ENCODE assay signal across 8 cellular contexts in genomic region chr11:45930031-45930794, GRCh38. TPM values are rescaled to one million over a fixed set of nuclear protein-coding genes. Genes with fewer than 3 reads are reported as not detected.
A peak's percentile ranks its signal among the peaks of the same experiment; 100 is the strongest.
DNase-seq lines count a peak whose midpoint lies in the region; ATAC-seq and TF ChIP-seq lines count a peak whose summit lies in the region.

No MANE protein-coding gene starts in this region.

- peak overlapping the region; percentile 24 for H3K27ac ChIP-seq in VCaP

- CTCF ChIA-PET in activated naive CD4-positive, alpha-beta T cell treated with anti-CD3 and anti-CD28 coated beads, Interleukin-2, amount 10 ng/mL, durations not matched to agents 7 days and 5 days (lab: Charles Lee), result interaction anchor here (1.1 to 1.9 kb wide), 2 partner anchors 13 to 35 kb away, joined by 4 to 5 read pairs; partner anchors contain the start of gene PEX16
- CTCF ChIA-PET in Calu3 (lab: Charles Lee), result interaction anchor here (0.6 to 0.7 kb wide), 4 partner anchors 64 to 618 kb away, joined by 3 to 5 read pairs (median 3); no protein-coding TSS in a partner anchor

- intact Hi-C loops in Calu3 (cut with micrococcal nuclease; ENCODE audit: unreplicated experiment), result no loop called here

- TF ChIP-seq CTCF in VCaP (conservative IDR thresholded peaks at IDR 0.05) (no peak), Calu3 (IDR thresholded peaks at IDR 0.05; ENCODE audit: unreplicated experiment) (no peak)

- peaks cover 16% of the 10 kb centered on the region for H3K27me3 Mint-ChIP-seq in activated naive CD4-positive, alpha-beta T cell treated with anti-CD3 and anti-CD28 coated beads, Interleukin-2, amount 10 ng/mL, durations not matched to agents 7 days and 5 days
- H3K27me3 Mint-ChIP-seq in immature natural killer cell (ENCODE audit: low read depth in 3 of 3) (peaks cover 7 to 13% (median 11%) of the 10 kb centered on the region in 3 donors), Calu3 (ENCODE audit: unreplicated experiment) (no peaks in the 10 kb centered on the region)

- DNase-seq in activated naive CD4-positive, alpha-beta T cell treated with anti-CD3 and anti-CD28 coated beads, Interleukin-2, amount 10 ng/mL, durations not matched to agents 7 days and 5 days, result peak; percentile 59
- DNase-seq in activated naive CD4-positive, alpha-beta T cell treated with Interleukin-2 at 50 U/mL for 16 hours, result no peak
- DNase-seq in NCI-H1436 (lab: John Stamatoyannopoulos, UW), result peak; percentile 77
- DNase-seq in immature natural killer cell, result peak; percentile 43 to 59 (median 54)
- DNase-seq in OCI-M1 (lab: John Stamatoyannopoulos, UW), result no peak
- no peak for DNase-seq in Calu3

- H3K9me3 Mint-ChIP-seq in activated naive CD4-positive, alpha-beta T cell treated with anti-CD3 and anti-CD28 coated beads, Interleukin-2, amount 10 ng/mL, durations not matched to agents 7 days and 5 days, result no peaks in the 10 kb centered on the region
- H3K9me3 Mint-ChIP-seq in immature natural killer cell (no peaks in the 10 kb centered on the region), Calu3 (ENCODE audit: low read depth, unreplicated experiment) (no peaks in the 10 kb centered on the region)

- peak; percentile 94 for ATAC-seq in HG02798 (IDR thresholded peaks at IDR 0.05; ENCODE audit: poor library complexity, unreplicated experiment)

- peak overlapping the region; percentile 93 for H3K27ac Mint-ChIP-seq in activated naive CD4-positive, alpha-beta T cell treated with anti-CD3 and anti-CD28 coated beads, Interleukin-2, amount 10 ng/mL, durations not matched to agents 7 days and 5 days
- peak overlapping the region; percentile 75 to 94 (median 86) for H3K27ac Mint-ChIP-seq in immature natural killer cell
- H3K27ac Mint-ChIP-seq in Calu3 (ENCODE audit: unreplicated experiment), result no peak overlapping the region

- peak overlapping the region; percentile 52 for H3K4me3 Mint-ChIP-seq in activated naive CD4-positive, alpha-beta T cell treated with anti-CD3 and anti-CD28 coated beads, Interleukin-2, amount 10 ng/mL, durations not matched to agents 7 days and 5 days
- peak overlapping the region; percentile 64 to 77 (median 76) for H3K4me3 Mint-ChIP-seq in immature natural killer cell
- no peak overlapping the region for H3K4me3 Mint-ChIP-seq in Calu3 (ENCODE audit: low read depth, unreplicated experiment)

- peaks cover 7% of the 10 kb centered on the region for H3K36me3 Mint-ChIP-seq in activated naive CD4-positive, alpha-beta T cell treated with anti-CD3 and anti-CD28 coated beads, Interleukin-2, amount 10 ng/mL, durations not matched to agents 7 days and 5 days
- H3K36me3 Mint-ChIP-seq in immature natural killer cell (peaks cover 3 to 20% (median 8%) of the 10 kb centered on the region in 3 donors), Calu3 (ENCODE audit: insufficient read depth, unreplicated experiment) (peaks cover 21% of the 10 kb centered on the region)

- BruUV-seq in Calu3 (replicated peaks; lab: Mats Ljungman, UMichigan), result no TSS peak

- H3K4me1 Mint-ChIP-seq in activated naive CD4-positive, alpha-beta T cell treated with anti-CD3 and anti-CD28 coated beads, Interleukin-2, amount 10 ng/mL, durations not matched to agents 7 days and 5 days, result peaks cover 37% of the 10 kb centered on the region
- H3K4me1 Mint-ChIP-seq in immature natural killer cell (peaks cover 37 to 43% of the 10 kb centered on the region in 2 donors), Calu3 (ENCODE audit: low read depth, unreplicated experiment) (peaks cover 11% of the 10 kb centered on the region)

RNA-seq across cellular contexts. Expression of gene LARGE2, which starts 7.8 kb away (rescaled TPM):
- under 1 TPM in 1 of 3 donors, not detected in 2; 0.96 TPM for polyA plus RNA-seq in immature natural killer cell
- 30.1 and 33.9 TPM in 2 replicates for total RNA-seq in Calu3 (2022)

RNA-seq across cellular contexts. Expression of gene PEX16, which starts 12.5 kb away (rescaled TPM):
- polyA plus RNA-seq in immature natural killer cell, result 10 to 100 TPM; 51.0 to 69.9 (median 51.2) TPM
- 32.9 and 34.5 TPM in 2 replicates for total RNA-seq in Calu3 (2022)

RNA-seq across cellular contexts. Expression of gene FREY1, which starts 23.1 kb away (rescaled TPM):
- not detected for polyA plus RNA-seq in immature natural killer cell
- total RNA-seq in Calu3 (2022), result 0.99 and 2.1 TPM in 2 replicates

RNA-seq across cellular contexts. Expression of gene MAPK8IP1, which starts 44.8 kb away (rescaled TPM):
- polyA plus RNA-seq in immature natural killer cell, result under 1 TPM in 2 of 3 donors, not detected in 1; 0.08 to 0.09 TPM
- total RNA-seq in Calu3 (2022), result 4.1 and 4.9 TPM in 2 replicates

Comparison
In these comparisons a context has a peak if more than half of its experiments do, and no peak if none do; other contexts are left out.
1. DNase-seq: peak in activated naive CD4-positive, alpha-beta T cell treated with anti-CD3 and anti-CD28 coated beads, Interleukin-2, amount 10 ng/mL, durations not matched to agents 7 days and 5 days (single experiment), NCI-H1436 (single experiment) and immature natural killer cell (3 of 3); none in activated naive CD4-positive, alpha-beta T cell treated with Interleukin-2 at 50 U/mL for 16 hours (single experiment), OCI-M1 (single experiment) and Calu3 (single experiment).